Comparison of ENCODE assay signal across 1 cellular context in genomic region chr13:75492389-75492788, GRCh38.
TF ChIP-seq lines count a peak whose summit lies in the region.

No MANE protein-coding gene starts in this region.

TF ChIP-seq in GM23338, 12 proteins besides CTCF, POLR2A, EP300 and RAD21 (continued from another document):
- TF ChIP-seq, protein P1, sequence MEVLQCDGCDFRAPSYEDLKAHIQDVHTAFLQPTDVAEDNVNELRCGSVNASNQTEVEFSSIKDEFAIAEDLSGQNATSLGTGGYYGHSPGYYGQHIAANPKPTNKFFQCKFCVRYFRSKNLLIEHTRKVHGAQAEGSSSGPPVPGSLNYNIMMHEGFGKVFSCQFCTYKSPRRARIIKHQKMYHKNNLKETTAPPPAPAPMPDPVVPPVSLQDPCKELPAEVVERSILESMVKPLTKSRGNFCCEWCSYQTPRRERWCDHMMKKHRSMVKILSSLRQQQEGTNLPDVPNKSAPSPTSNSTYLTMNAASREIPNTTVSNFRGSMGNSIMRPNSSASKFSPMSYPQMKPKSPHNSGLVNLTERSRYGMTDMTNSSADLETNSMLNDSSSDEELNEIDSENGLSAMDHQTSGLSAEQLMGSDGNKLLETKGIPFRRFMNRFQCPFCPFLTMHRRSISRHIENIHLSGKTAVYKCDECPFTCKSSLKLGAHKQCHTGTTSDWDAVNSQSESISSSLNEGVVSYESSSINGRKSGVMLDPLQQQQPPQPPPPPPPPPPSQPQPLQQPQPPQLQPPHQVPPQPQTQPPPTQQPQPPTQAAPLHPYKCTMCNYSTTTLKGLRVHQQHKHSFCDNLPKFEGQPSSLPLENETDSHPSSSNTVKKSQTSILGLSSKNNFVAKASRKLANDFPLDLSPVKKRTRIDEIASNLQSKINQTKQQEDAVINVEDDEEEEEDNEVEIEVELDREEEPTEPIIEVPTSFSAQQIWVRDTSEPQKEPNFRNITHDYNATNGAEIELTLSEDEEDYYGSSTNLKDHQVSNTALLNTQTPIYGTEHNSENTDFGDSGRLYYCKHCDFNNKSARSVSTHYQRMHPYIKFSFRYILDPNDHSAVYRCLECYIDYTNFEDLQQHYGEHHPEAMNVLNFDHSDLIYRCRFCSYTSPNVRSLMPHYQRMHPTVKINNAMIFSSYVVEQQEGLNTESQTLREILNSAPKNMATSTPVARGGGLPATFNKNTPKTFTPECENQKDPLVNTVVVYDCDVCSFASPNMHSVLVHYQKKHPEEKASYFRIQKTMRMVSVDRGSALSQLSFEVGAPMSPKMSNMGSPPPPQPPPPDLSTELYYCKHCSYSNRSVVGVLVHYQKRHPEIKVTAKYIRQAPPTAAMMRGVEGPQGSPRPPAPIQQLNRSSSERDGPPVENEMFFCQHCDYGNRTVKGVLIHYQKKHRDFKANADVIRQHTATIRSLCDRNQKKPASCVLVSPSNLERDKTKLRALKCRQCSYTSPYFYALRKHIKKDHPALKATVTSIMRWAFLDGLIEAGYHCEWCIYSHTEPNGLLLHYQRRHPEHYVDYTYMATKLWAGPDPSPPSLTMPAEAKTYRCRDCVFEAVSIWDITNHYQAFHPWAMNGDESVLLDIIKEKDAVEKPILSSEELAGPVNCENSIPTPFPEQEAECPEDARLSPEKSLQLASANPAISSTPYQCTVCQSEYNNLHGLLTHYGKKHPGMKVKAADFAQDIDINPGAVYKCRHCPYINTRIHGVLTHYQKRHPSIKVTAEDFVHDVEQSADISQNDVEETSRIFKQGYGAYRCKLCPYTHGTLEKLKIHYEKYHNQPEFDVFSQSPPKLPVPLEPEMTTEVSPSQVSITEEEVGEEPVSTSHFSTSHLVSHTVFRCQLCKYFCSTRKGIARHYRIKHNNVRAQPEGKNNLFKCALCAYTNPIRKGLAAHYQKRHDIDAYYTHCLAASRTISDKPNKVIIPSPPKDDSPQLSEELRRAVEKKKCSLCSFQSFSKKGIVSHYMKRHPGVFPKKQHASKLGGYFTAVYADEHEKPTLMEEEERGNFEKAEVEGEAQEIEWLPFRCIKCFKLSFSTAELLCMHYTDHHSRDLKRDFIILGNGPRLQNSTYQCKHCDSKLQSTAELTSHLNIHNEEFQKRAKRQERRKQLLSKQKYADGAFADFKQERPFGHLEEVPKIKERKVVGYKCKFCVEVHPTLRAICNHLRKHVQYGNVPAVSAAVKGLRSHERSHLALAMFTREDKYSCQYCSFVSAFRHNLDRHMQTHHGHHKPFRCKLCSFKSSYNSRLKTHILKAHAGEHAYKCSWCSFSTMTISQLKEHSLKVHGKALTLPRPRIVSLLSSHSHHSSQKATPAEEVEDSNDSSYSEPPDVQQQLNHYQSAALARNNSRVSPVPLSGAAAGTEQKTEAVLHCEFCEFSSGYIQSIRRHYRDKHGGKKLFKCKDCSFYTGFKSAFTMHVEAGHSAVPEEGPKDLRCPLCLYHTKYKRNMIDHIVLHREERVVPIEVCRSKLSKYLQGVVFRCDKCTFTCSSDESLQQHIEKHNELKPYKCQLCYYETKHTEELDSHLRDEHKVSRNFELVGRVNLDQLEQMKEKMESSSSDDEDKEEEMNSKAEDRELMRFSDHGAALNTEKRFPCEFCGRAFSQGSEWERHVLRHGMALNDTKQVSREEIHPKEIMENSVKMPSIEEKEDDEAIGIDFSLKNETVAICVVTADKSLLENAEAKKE (CRISPR knock-in tag; IDR thresholded peaks at IDR 0.05), result no peak
- TF ChIP-seq EZH2phosphoT487 (IDR thresholded peaks at IDR 0.05; ENCODE audit: unreplicated experiment), result no peak
- no peak for TF ChIP-seq ZNF331 (CRISPR knock-in tag; IDR thresholded peaks at IDR 0.05; ENCODE audit: low read depth)
